ENCODE assay signal across 18 cellular contexts in the genomic region with DNA sequence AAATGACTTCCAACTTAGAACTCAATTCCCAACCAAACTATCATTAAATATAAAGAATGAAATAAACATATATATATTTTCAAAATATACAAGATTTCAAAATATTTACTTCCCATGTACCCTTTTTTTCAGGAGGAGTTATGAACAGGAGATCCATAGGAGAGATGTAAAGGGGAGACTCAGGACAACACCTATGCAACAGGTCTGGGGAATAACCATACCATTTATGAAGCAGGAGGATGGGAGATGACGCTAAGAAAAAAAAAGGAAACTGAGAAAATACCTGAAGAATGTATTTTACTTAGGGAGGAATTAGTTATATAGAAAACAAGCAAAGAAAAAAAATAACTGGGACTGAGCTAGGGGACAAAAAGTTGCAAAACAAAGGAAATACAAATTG. TPM values are rescaled to one million over a fixed set of nuclear protein-coding genes. Genes with fewer than 3 reads are reported as not detected.
DNase-seq lines count a peak whose midpoint lies in the region; ATAC-seq, FAIRE-seq and TF ChIP-seq lines count a peak whose summit lies in the region.
"Had no signal": no experiment of that assay in that cellular context is flagged by ENCODE, and none has a peak within 500 bp of the region (broad histone marks: within the 10 kb centered on the region; RNA-seq: fewer than 3 reads in every experiment).

No MANE protein-coding gene starts in this region.

- FAIRE-seq in urothelium cell line (lab: Jason Lieb, UNC) = no peak
- FAIRE-seq: GM12891, GM18507 had no signal

- H3K4me1 Mint-ChIP-seq in CD4-positive, alpha-beta memory T cell = peaks cover 27 to 35% (median 34%) of the 10 kb centered on the region in 4 donors
- H3K4me1 Mint-ChIP-seq in memory B cell (peaks cover 19% of the 10 kb centered on the region), neural crest cell (peaks cover 48% of the 10 kb centered on the region)
- H3K4me1 Mint-ChIP-seq in activated T-helper 1 cell treated with anti-CD3 and anti-CD28 coated beads, Interleukin-12 subunit alpha, Interleukin-12 subunit beta, Interleukin-2, Interleukin-4 antibody, amounts not matched to agents 30 ng/mL and 10 ng/mL and 1 ng/mL, durations not matched to agents 14 hours and 24 hours and 36 hours (ENCODE audit: low read depth) = peaks cover 25% of the 10 kb centered on the region
- H3K4me1 Mint-ChIP-seq: GM23338 had no signal

- peaks cover 68 to 70% of the 10 kb centered on the region in 2 donors for H3K36me3 Mint-ChIP-seq in CD4-positive, alpha-beta memory T cell
- H3K36me3 Mint-ChIP-seq in memory B cell (peaks cover 40% of the 10 kb centered on the region), neural crest cell (ENCODE audit: low read depth) (peaks cover 27% of the 10 kb centered on the region)
- peaks cover 54% of the 10 kb centered on the region for H3K36me3 Mint-ChIP-seq in activated T-helper 1 cell treated with anti-CD3 and anti-CD28 coated beads, Interleukin-12 subunit alpha, Interleukin-12 subunit beta, Interleukin-2, Interleukin-4 antibody, amounts not matched to agents 30 ng/mL and 10 ng/mL and 1 ng/mL, durations not matched to agents 14 hours and 24 hours and 36 hours (ENCODE audit: low read depth)

- H3K27ac ChIP-seq in CD4-positive, alpha-beta memory T cell (ENCODE audit: low read depth, low read length) = no peak overlapping the region
- H3K27ac ChIP-seq in HEK293 (ENCODE audit: extremely low read depth, low read depth, low read length) = no peak overlapping the region
- H3K27ac ChIP-seq in WERI-Rb-1 = no peak overlapping the region

- no peak overlapping the region for H3K4me3 ChIP-seq in CD4-positive, alpha-beta memory T cell (ENCODE audit: low read length in 2 of 2)
- no peak overlapping the region for H3K4me3 ChIP-seq in HEK293 (ENCODE audit: low read depth, low read length)
- no peak overlapping the region for H3K4me3 ChIP-seq in WERI-Rb-1 (ENCODE audit: low read depth, low read length)
- H3K4me3 ChIP-seq: GM23338, HAP-1 had no signal

- no peak for DNase-seq in CD4-positive, alpha-beta memory T cell
- DNase-seq in memory B cell (ENCODE audit: low spot score in 2 of 2) (no peak), neural crest cell (ENCODE audit: low read depth, low spot score) (no peak), WERI-Rb-1 (no peak), urothelium cell line (ENCODE audit: low spot score) (no peak)
- DNase-seq in stimulated activated naive CD4-positive, alpha-beta T cell treated with Interleukin-2 at 50 U/mL for 16 hours (lab: John Stamatoyannopoulos, UW) = no peak
- no peak for DNase-seq in activated T-helper 1 cell treated with anti-CD3 and anti-CD28 coated beads, Interleukin-12 subunit alpha, Interleukin-12 subunit beta, Interleukin-2, Interleukin-4 antibody, amounts not matched to agents 30 ng/mL and 10 ng/mL and 1 ng/mL, durations not matched to agents 14 hours and 24 hours and 36 hours (ENCODE audit: low spot score)
- DNase-seq: C1 segment of cervical spinal cord, Calu3, COR-L47, DMS53, DMS79 treated with DMSO at 0.1 percent for 48 hours, GF-D8 had no signal

- H3K4me1 ChIP-seq in CD4-positive, alpha-beta memory T cell (ENCODE audit: insufficient read depth, low read length) = peaks cover 19% of the 10 kb centered on the region
- H3K4me1 ChIP-seq in HEK293 (ENCODE audit: control insufficient read depth, insufficient read depth, low read length) = no peaks in the 10 kb centered on the region

- H3K36me3 ChIP-seq in CD4-positive, alpha-beta memory T cell (ENCODE audit: insufficient read depth, low read length) = peaks cover 22% of the 10 kb centered on the region
- H3K36me3 ChIP-seq in HEK293 (ENCODE audit: control insufficient read depth in 2 of 2, insufficient read depth in 1 of 2, low read length in 2 of 2) = peaks cover 89 to 93% of the 10 kb centered on the region in 2 experiments
- peaks cover 37% of the 10 kb centered on the region for H3K36me3 ChIP-seq in WERI-Rb-1

- H3K4me3 Mint-ChIP-seq in CD4-positive, alpha-beta memory T cell = no peak overlapping the region
- H3K4me3 Mint-ChIP-seq in memory B cell = no peak overlapping the region
- H3K4me3 Mint-ChIP-seq in neural crest cell = no peak overlapping the region
- no peak overlapping the region for H3K4me3 Mint-ChIP-seq in activated T-helper 1 cell treated with anti-CD3 and anti-CD28 coated beads, Interleukin-12 subunit alpha, Interleukin-12 subunit beta, Interleukin-2, Interleukin-4 antibody, amounts not matched to agents 30 ng/mL and 10 ng/mL and 1 ng/mL, durations not matched to agents 14 hours and 24 hours and 36 hours
- H3K4me3 Mint-ChIP-seq: GM23338 had no signal

- ATAC-seq in memory B cell (ENCODE audit: low read depth) = no peak
- ATAC-seq: GM23338 had no signal

- H3K9me3 Mint-ChIP-seq in CD4-positive, alpha-beta memory T cell = no peaks in the 10 kb centered on the region
- H3K9me3 Mint-ChIP-seq in memory B cell (no peaks in the 10 kb centered on the region), neural crest cell (no peaks in the 10 kb centered on the region)
- H3K9me3 Mint-ChIP-seq in activated T-helper 1 cell treated with anti-CD3 and anti-CD28 coated beads, Interleukin-12 subunit alpha, Interleukin-12 subunit beta, Interleukin-2, Interleukin-4 antibody, amounts not matched to agents 30 ng/mL and 10 ng/mL and 1 ng/mL, durations not matched to agents 14 hours and 24 hours and 36 hours = no peaks in the 10 kb centered on the region
- H3K9me3 Mint-ChIP-seq: GM23338 had no signal

- TF ChIP-seq CTCF in HEK293 (tag by site-specific recombination; IDR thresholded peaks at IDR 0.05) (no peak), neural crest cell (conservative IDR thresholded peaks at IDR 0.05) (no peak), WERI-Rb-1 (IDR thresholded peaks at IDR 0.05; ENCODE audit: low read depth, low read length) (no peak)

- POLR2A ChIA-PET in CD4-positive, alpha-beta memory T cell (lab: Charles Lee; ENCODE audit: partially characterized antibody) = no interaction called here
- POLR2A ChIA-PET in HEK293 (lab: Yijun Ruan, JAX) = no interaction called here

- H3K27me3 Mint-ChIP-seq in CD4-positive, alpha-beta memory T cell = no peaks in the 10 kb centered on the region
- H3K27me3 Mint-ChIP-seq in memory B cell (no peaks in the 10 kb centered on the region), neural crest cell (ENCODE audit: low read depth) (no peaks in the 10 kb centered on the region)
- no peaks in the 10 kb centered on the region for H3K27me3 Mint-ChIP-seq in activated T-helper 1 cell treated with anti-CD3 and anti-CD28 coated beads, Interleukin-12 subunit alpha, Interleukin-12 subunit beta, Interleukin-2, Interleukin-4 antibody, amounts not matched to agents 30 ng/mL and 10 ng/mL and 1 ng/mL, durations not matched to agents 14 hours and 24 hours and 36 hours (ENCODE audit: insufficient read depth)

- CTCF ChIA-PET in CD4-positive, alpha-beta memory T cell (lab: Charles Lee; ENCODE audit: partially characterized antibody) = no interaction called here
- CTCF ChIA-PET in HEK293 (lab: Yijun Ruan, JAX) = no interaction called here

- H3K9me3 ChIP-seq in CD4-positive, alpha-beta memory T cell (ENCODE audit: control insufficient read depth in 1 of 2, low read length in 2 of 2) = no peaks in the 10 kb centered on the region
- H3K9me3 ChIP-seq in HEK293 (ENCODE audit: control insufficient read depth, insufficient read depth, low read depth, low read length) (no peaks in the 10 kb centered on the region), WERI-Rb-1 (ENCODE audit: severe bottlenecking) (no peaks in the 10 kb centered on the region)
- H3K9me3 ChIP-seq: HAP-1 had no signal

- peak overlapping the region in 5 of 7 donors; percentile 12 to 84 (median 50) for H3K27ac Mint-ChIP-seq in CD4-positive, alpha-beta memory T cell
- H3K27ac Mint-ChIP-seq in memory B cell = peak overlapping the region; percentile 42
- H3K27ac Mint-ChIP-seq in neural crest cell (ENCODE audit: unreplicated experiment) = peak overlapping the region; percentile 90
- no peak overlapping the region for H3K27ac Mint-ChIP-seq in activated T-helper 1 cell treated with anti-CD3 and anti-CD28 coated beads, Interleukin-12 subunit alpha, Interleukin-12 subunit beta, Interleukin-2, Interleukin-4 antibody, amounts not matched to agents 30 ng/mL and 10 ng/mL and 1 ng/mL, durations not matched to agents 14 hours and 24 hours and 36 hours
- H3K27ac Mint-ChIP-seq: GM23338 had no signal

- intact Hi-C loops in CD4-positive, alpha-beta memory T cell (cut with micrococcal nuclease) = no loop called here
- intact Hi-C loops in activated T-helper 1 cell treated with anti-CD3 and anti-CD28 coated beads, Interleukin-12 subunit alpha, Interleukin-12 subunit beta, Interleukin-2, Interleukin-4 antibody, amounts not matched to agents 30 ng/mL and 10 ng/mL and 1 ng/mL, durations not matched to agents 14 hours and 24 hours and 36 hours (cut with micrococcal nuclease) = no loop called here

- no peaks in the 10 kb centered on the region for H3K27me3 ChIP-seq in CD4-positive, alpha-beta memory T cell (ENCODE audit: insufficient read depth, low read length)
- no peaks in the 10 kb centered on the region for H3K27me3 ChIP-seq in WERI-Rb-1 (ENCODE audit: insufficient read depth, low read depth, severe bottlenecking)

TF ChIP-seq in HEK293, 187 proteins besides CTCF, POLR2A, EP300 and RAD21:
- no peak for TF ChIP-seq ZNF184 (tag by site-specific recombination; IDR thresholded peaks at IDR 0.05)
- TF ChIP-seq SCRT2 (tag by site-specific recombination; IDR thresholded peaks at IDR 0.05) = peak; percentile 80
- peak; percentile 58 for TF ChIP-seq SCRT1 (tag by site-specific recombination; IDR thresholded peaks at IDR 0.05; ENCODE audit: borderline replicate concordance)
TF ChIP-seq in HEK293: peak in this region for 2.

RNA-seq across cellular contexts. Expression of a gene that starts 23.8 kb away (rescaled TPM):
- 10 to 100 TPM; 35.3 to 40.3 TPM for total RNA-seq in CD4-positive, alpha-beta memory T cell
- polyA plus RNA-seq in CD4-positive, alpha-beta memory T cell = 10 to 100 TPM; 27.1 to 31.2 TPM
- total RNA-seq in neural crest cell = 53.1 and 54.6 TPM in 2 replicates
- total RNA-seq in activated T-helper 1 cell treated with anti-CD3 and anti-CD28 coated beads, Interleukin-12 subunit alpha, Interleukin-12 subunit beta, Interleukin-2, Interleukin-4 antibody, amounts not matched to agents 30 ng/mL and 10 ng/mL and 1 ng/mL, durations not matched to agents 14 hours and 24 hours and 36 hours = 47.4 and 53.3 TPM in 2 replicates

RNA-seq across cellular contexts. Expression of a gene that starts 34.6 kb away (rescaled TPM):
- 1 to 10 TPM; 6.3 to 8.2 TPM for total RNA-seq in CD4-positive, alpha-beta memory T cell
- 1 to 10 TPM in 1 of 2 donors, under 1 TPM in 1; 0.35 to 2.7 TPM for polyA plus RNA-seq in CD4-positive, alpha-beta memory T cell
- 5.4 and 8.9 TPM in 2 replicates for total RNA-seq in neural crest cell
- 4.4 and 5.0 TPM in 2 replicates for total RNA-seq in activated T-helper 1 cell treated with anti-CD3 and anti-CD28 coated beads, Interleukin-12 subunit alpha, Interleukin-12 subunit beta, Interleukin-2, Interleukin-4 antibody, amounts not matched to agents 30 ng/mL and 10 ng/mL and 1 ng/mL, durations not matched to agents 14 hours and 24 hours and 36 hours

RNA-seq across cellular contexts. Expression of a gene that starts 56.8 kb away (rescaled TPM):
- 10 to 100 TPM; 23.1 to 23.8 TPM for total RNA-seq in CD4-positive, alpha-beta memory T cell
- 10 to 100 TPM; 35.6 to 35.9 TPM for polyA plus RNA-seq in CD4-positive, alpha-beta memory T cell
- total RNA-seq in neural crest cell = 147 and 153 TPM in 2 replicates
- 45.8 and 46.0 TPM in 2 replicates for total RNA-seq in activated T-helper 1 cell treated with anti-CD3 and anti-CD28 coated beads, Interleukin-12 subunit alpha, Interleukin-12 subunit beta, Interleukin-2, Interleukin-4 antibody, amounts not matched to agents 30 ng/mL and 10 ng/mL and 1 ng/mL, durations not matched to agents 14 hours and 24 hours and 36 hours
